28 cellular contexts compared by ENCODE assay signal in the genomic region with DNA sequence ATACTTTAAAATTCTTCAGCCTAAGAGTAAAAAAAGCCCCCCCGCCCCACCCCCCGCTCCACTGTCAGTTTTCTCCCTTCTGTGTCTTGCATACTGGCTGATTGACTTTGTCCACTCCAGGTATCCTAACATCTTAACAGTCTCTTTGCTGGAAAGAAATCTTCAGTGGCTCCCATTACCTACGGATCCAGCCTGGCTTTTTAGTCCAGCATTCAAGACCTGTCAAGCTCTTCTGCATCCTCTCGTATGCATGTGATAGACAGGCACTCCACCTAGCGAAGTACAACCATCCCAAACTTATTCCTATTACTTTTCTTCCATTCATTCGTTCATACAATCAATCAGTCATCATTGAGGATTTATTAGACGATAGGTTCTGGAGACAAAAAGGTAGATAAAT.
"Had no signal": no experiment of that assay in that cellular context is flagged by ENCODE, and none has a peak within 500 bp of the region (broad histone marks: within the 10 kb centered on the region; RNA-seq: fewer than 3 reads in every experiment).

No MANE protein-coding gene starts in this region.

- H3K79me2 ChIP-seq: parathyroid adenoma had no signal

- H3K36me3 Mint-ChIP-seq: natural killer cell; stimulated activated effector memory CD8-positive, alpha-beta T cell treated with anti-CD3 and anti-CD28 coated beads, Interleukin-12 subunit alpha, Interleukin-12 subunit beta, amount 100 ng/mL, for 72 hours; stimulated activated naive B cell treated with anti-CD40 and anti-IgM and Interleukin-4, amounts not matched to agents 10 μg/mL and 1 μg/mL and 100 μg/mL, for 72 hours had no signal

- H3K36me3 ChIP-seq: ovary, right lobe of liver, sigmoid colon, stomach, thoracic aorta, thyroid gland, tibial nerve, upper lobe of left lung, vagina had no signal

- H3K4me3 ChIP-seq: ovary, psoas muscle, right lobe of liver, sigmoid colon, stomach, thoracic aorta, thyroid gland, tibial nerve, upper lobe of left lung, vagina had no signal

- DNase-seq: natural killer cell; occipital lobe; ovary; posterior cingulate gyrus; psoas muscle; right cardiac atrium; right lobe of liver; sigmoid colon; small intestine; stimulated activated CD4-positive, alpha-beta T cell treated with anti-CD3 and anti-CD28 coated beads, Interleukin-15, amount 100 ng/mL, for 24 hours; stimulated activated CD4-positive, alpha-beta T cell treated with anti-CD3 and anti-CD28 coated beads, Interleukin-2, amount 100 ng/mL, for 24 hours; stimulated activated CD4-positive, alpha-beta T cell treated with anti-CD3 and anti-CD28 coated beads, Interleukin-2, amount 100 ng/mL, for 48 hours; stimulated activated CD4-positive, alpha-beta T cell treated with anti-CD3 and anti-CD28 coated beads, Interleukin-4, amount 100 ng/mL, for 24 hours; stimulated activated naive B cell treated with anti-CD40 and anti-IgM and Interleukin-4, amounts not matched to agents 10 μg/mL and 1 μg/mL and 100 μg/mL, for 72 hours; stimulated activated naive CD4-positive, alpha-beta T cell treated with Interleukin-2 at 50 U/mL for 16 hours; stomach; trophoblast cell had no signal

- H3K4me1 ChIP-seq: parathyroid adenoma, psoas muscle, right lobe of liver, sigmoid colon, tibial nerve, upper lobe of left lung, vagina had no signal

- H3K9ac ChIP-seq: parathyroid adenoma had no signal

- H3K4me3 Mint-ChIP-seq: natural killer cell; nephron; stimulated activated effector memory CD8-positive, alpha-beta T cell treated with anti-CD3 and anti-CD28 coated beads, Interleukin-12 subunit alpha, Interleukin-12 subunit beta, amount 100 ng/mL, for 72 hours; stimulated activated naive B cell treated with anti-CD40 and anti-IgM and Interleukin-4, amounts not matched to agents 10 μg/mL and 1 μg/mL and 100 μg/mL, for 72 hours; stimulated activated naive CD8-positive, alpha-beta T cell treated with anti-CD3 and anti-CD28 coated beads, Interleukin-15, Interleukin-2, amounts not matched to agents 100 ng/mL and 50 ng/mL, for 24 hours had no signal

- H3K27ac Mint-ChIP-seq: natural killer cell; nephron; progenitor cell of endocrine pancreas; stimulated activated effector memory CD8-positive, alpha-beta T cell treated with anti-CD3 and anti-CD28 coated beads, Interleukin-12 subunit alpha, Interleukin-12 subunit beta, amount 100 ng/mL, for 72 hours; stimulated activated naive B cell treated with anti-CD40 and anti-IgM and Interleukin-4, amounts not matched to agents 10 μg/mL and 1 μg/mL and 100 μg/mL, for 72 hours; stimulated activated naive CD8-positive, alpha-beta T cell treated with anti-CD3 and anti-CD28 coated beads, Interleukin-15, Interleukin-2, amounts not matched to agents 100 ng/mL and 50 ng/mL, for 24 hours had no signal

- H3K9me3 Mint-ChIP-seq: natural killer cell; nephron; stimulated activated effector memory CD8-positive, alpha-beta T cell treated with anti-CD3 and anti-CD28 coated beads, Interleukin-12 subunit alpha, Interleukin-12 subunit beta, amount 100 ng/mL, for 72 hours; stimulated activated naive B cell treated with anti-CD40 and anti-IgM and Interleukin-4, amounts not matched to agents 10 μg/mL and 1 μg/mL and 100 μg/mL, for 72 hours; stimulated activated naive CD8-positive, alpha-beta T cell treated with anti-CD3 and anti-CD28 coated beads, Interleukin-15, Interleukin-2, amounts not matched to agents 100 ng/mL and 50 ng/mL, for 24 hours had no signal

- ATAC-seq: natural killer cell; psoas muscle; right cardiac atrium; right lobe of liver; stimulated activated effector memory CD8-positive, alpha-beta T cell treated with anti-CD3 and anti-CD28 coated beads, Interleukin-12 subunit alpha, Interleukin-12 subunit beta, amount 100 ng/mL, for 72 hours; stimulated activated naive B cell treated with anti-CD40 and anti-IgM and Interleukin-4, amounts not matched to agents 10 μg/mL and 1 μg/mL and 100 μg/mL, for 72 hours had no signal

- H3K27me3 Mint-ChIP-seq: stimulated activated naive B cell treated with anti-CD40 and anti-IgM and Interleukin-4, amounts not matched to agents 10 μg/mL and 1 μg/mL and 100 μg/mL, for 72 hours; stimulated activated naive CD8-positive, alpha-beta T cell treated with anti-CD3 and anti-CD28 coated beads, Interleukin-15, Interleukin-2, amounts not matched to agents 100 ng/mL and 50 ng/mL, for 24 hours had no signal

- FAIRE-seq: small intestine, urothelium cell line had no signal

- H3K9me3 ChIP-seq: ovary, psoas muscle, right lobe of liver, sigmoid colon, stomach, thoracic aorta, thyroid gland, tibial nerve, upper lobe of left lung, vagina had no signal

- H3K4me1 Mint-ChIP-seq: natural killer cell; stimulated activated effector memory CD8-positive, alpha-beta T cell treated with anti-CD3 and anti-CD28 coated beads, Interleukin-12 subunit alpha, Interleukin-12 subunit beta, amount 100 ng/mL, for 72 hours; stimulated activated naive B cell treated with anti-CD40 and anti-IgM and Interleukin-4, amounts not matched to agents 10 μg/mL and 1 μg/mL and 100 μg/mL, for 72 hours had no signal

- H3K27me3 ChIP-seq: ovary, right lobe of liver, sigmoid colon, thyroid gland, tibial nerve, upper lobe of left lung, vagina had no signal

- H3K27ac ChIP-seq: ovary, parathyroid adenoma, psoas muscle, right lobe of liver, sigmoid colon, stomach, thoracic aorta, thyroid gland, tibial nerve, upper lobe of left lung, vagina had no signal

- H2AFZ ChIP-seq: parathyroid adenoma had no signal
